Comparison of ENCODE assay signal across 8 cellular contexts in genomic region chr14:70358631-70359030, GRCh38. TPM values are rescaled to one million over a fixed set of nuclear protein-coding genes. Genes with fewer than 3 reads are reported as not detected.
DNase-seq lines count a peak whose midpoint lies in the region; ATAC-seq lines count a peak whose summit lies in the region.

No MANE protein-coding gene starts in this region.

- peak overlapping the region; percentile 86 for H3K27ac Mint-ChIP-seq in T-helper 1 cell treated with Interleukin-12 subunit alpha and Interleukin-12 subunit beta and Interleukin-4 antibody, amounts not matched to agents 30 μg/mL and 1 μg/mL, for 36 hours
- peak overlapping the region; percentile 99 for H3K27ac Mint-ChIP-seq in activated T-helper 17 cell treated with anti-CD3 and anti-CD28 coated beads, Interleukin-2, amount 50 U/mL, for 72 hours
- peak overlapping the region; percentile 78 to 95 (median 89) for H3K27ac Mint-ChIP-seq in immature natural killer cell

- peak overlapping the region; percentile 98 for H3K4me3 Mint-ChIP-seq in T-helper 1 cell treated with Interleukin-12 subunit alpha and Interleukin-12 subunit beta and Interleukin-4 antibody, amounts not matched to agents 30 μg/mL and 1 μg/mL, for 36 hours
- peak overlapping the region; percentile 98 for H3K4me3 Mint-ChIP-seq in activated T-helper 17 cell treated with anti-CD3 and anti-CD28 coated beads, Interleukin-2, amount 50 U/mL, for 72 hours
- H3K4me3 Mint-ChIP-seq in immature natural killer cell: peak overlapping the region; percentile 97 to 100 (median 99)

- peaks cover 31% of the 10 kb centered on the region for H3K4me1 Mint-ChIP-seq in T-helper 1 cell treated with Interleukin-12 subunit alpha and Interleukin-12 subunit beta and Interleukin-4 antibody, amounts not matched to agents 30 μg/mL and 1 μg/mL, for 36 hours (ENCODE audit: low read depth)
- peaks cover 35% of the 10 kb centered on the region for H3K4me1 Mint-ChIP-seq in activated T-helper 17 cell treated with anti-CD3 and anti-CD28 coated beads, Interleukin-2, amount 50 U/mL, for 72 hours
- peaks cover 44 to 58% of the 10 kb centered on the region in 2 donors for H3K4me1 Mint-ChIP-seq in immature natural killer cell

- H3K9me3 Mint-ChIP-seq in T-helper 1 cell treated with Interleukin-12 subunit alpha and Interleukin-12 subunit beta and Interleukin-4 antibody, amounts not matched to agents 30 μg/mL and 1 μg/mL, for 36 hours: peaks cover 17% of the 10 kb centered on the region
- H3K9me3 Mint-ChIP-seq in activated T-helper 17 cell treated with anti-CD3 and anti-CD28 coated beads, Interleukin-2, amount 50 U/mL, for 72 hours: peaks cover 4% of the 10 kb centered on the region
- no peaks in the 10 kb centered on the region for H3K9me3 Mint-ChIP-seq in immature natural killer cell

- peaks cover 20% of the 10 kb centered on the region for H3K36me3 Mint-ChIP-seq in T-helper 1 cell treated with Interleukin-12 subunit alpha and Interleukin-12 subunit beta and Interleukin-4 antibody, amounts not matched to agents 30 μg/mL and 1 μg/mL, for 36 hours (ENCODE audit: low read depth)
- peaks cover 34% of the 10 kb centered on the region for H3K36me3 Mint-ChIP-seq in activated T-helper 17 cell treated with anti-CD3 and anti-CD28 coated beads, Interleukin-2, amount 50 U/mL, for 72 hours (ENCODE audit: low read depth)
- peaks cover 0 to 8% (median 0%) of the 10 kb centered on the region in 3 donors for H3K36me3 Mint-ChIP-seq in immature natural killer cell

- no peak for ATAC-seq in activated T-helper 17 cell treated with anti-CD3 and anti-CD28 coated beads, Interleukin-2, amount 50 U/mL, for 72 hours (replicated peaks)
- no peak for ATAC-seq in GM19395 (IDR thresholded peaks at IDR 0.05; ENCODE audit: unreplicated experiment)
- ATAC-seq in HG03469 (IDR thresholded peaks at IDR 0.05; ENCODE audit: unreplicated experiment): no peak
- ATAC-seq in GM19023 (IDR thresholded peaks at IDR 0.05; ENCODE audit: unreplicated experiment): no peak

- peaks cover 10% of the 10 kb centered on the region for H3K27me3 Mint-ChIP-seq in T-helper 1 cell treated with Interleukin-12 subunit alpha and Interleukin-12 subunit beta and Interleukin-4 antibody, amounts not matched to agents 30 μg/mL and 1 μg/mL, for 36 hours (ENCODE audit: low read depth)
- H3K27me3 Mint-ChIP-seq in activated T-helper 17 cell treated with anti-CD3 and anti-CD28 coated beads, Interleukin-2, amount 50 U/mL, for 72 hours: no peaks in the 10 kb centered on the region
- H3K27me3 Mint-ChIP-seq in immature natural killer cell (ENCODE audit: low read depth in 3 of 3): peaks cover 0 to 11% (median 0%) of the 10 kb centered on the region in 3 donors

- DNase-seq in T-helper 1 cell (no peak), immature natural killer cell (no peak), superior temporal gyrus (ENCODE audit: extremely low spot score) (peak; percentile 29)

RNA-seq across cellular contexts. Expression of gene COX16, which starts 0.9 kb away (rescaled TPM):
- total RNA-seq in activated T-helper 17 cell treated with anti-CD3 and anti-CD28 coated beads, Interleukin-2, amount 50 U/mL, for 72 hours: 10 to 100 TPM; 59.1 to 81.9 TPM
- polyA plus RNA-seq in immature natural killer cell: 10 to 100 TPM; 41.4 to 64.6 (median 52.4) TPM

RNA-seq across cellular contexts. Expression of gene SYNJ2BP, which starts 58.3 kb away (rescaled TPM):
- 1 to 10 TPM; 2.1 to 4.3 TPM for total RNA-seq in activated T-helper 17 cell treated with anti-CD3 and anti-CD28 coated beads, Interleukin-2, amount 50 U/mL, for 72 hours
- polyA plus RNA-seq in immature natural killer cell: 10 to 100 TPM; 14.0 to 18.3 (median 17.5) TPM
